8 cellular contexts compared by ENCODE assay signal in genomic region chr10:118459642-118460193, GRCh38.
DNase-seq lines count a peak whose midpoint lies in the region; ATAC-seq and TF ChIP-seq lines count a peak whose summit lies in the region.

No MANE protein-coding gene starts in this region.

- DNase-seq in ACHN, result peak; percentile 74
- peak; percentile 22 for DNase-seq in NCI-H2227 treated with DMSO at 0.1 percent for 48 hours (lab: John Stamatoyannopoulos, UW)
- DNase-seq in activated CD4-positive, alpha-beta T cell treated with anti-CD3 and anti-CD28 coated beads for 36 hours, result peak; percentile 69
- DNase-seq in chondrocyte (ENCODE audit: low spot score), result no peak
- peak; percentile 62 for DNase-seq in left lobe of liver (ENCODE audit: low spot score)
- peak in 2 of 3 donors; percentile 7 to 9 for DNase-seq in stimulated activated CD4-positive, alpha-beta T cell treated with anti-CD3 and anti-CD28 coated beads, TNF-alpha, amount 100 ng/mL, for 1 hour (ENCODE audit: low read depth in 3 of 3, low spot score in 1 of 3)

- H3K27ac Mint-ChIP-seq in activated CD4-positive, alpha-beta T cell treated with anti-CD3 and anti-CD28 coated beads for 36 hours, result no peak overlapping the region
- H3K27ac Mint-ChIP-seq in chondrocyte (ENCODE audit: unreplicated experiment), result no peak overlapping the region

- in situ Hi-C loops in ACHN (cut with HindIII; ENCODE audit: low pct_ligation_motif_present, low pct_unique_long_range_greater_than_20kb, low sequenced_read_pairs), result no loop called here

- CTCF ChIA-PET in activated CD4-positive, alpha-beta T cell treated with anti-CD3 and anti-CD28 coated beads for 36 hours (lab: Charles Lee), result interaction anchor here (0.6 to 3.5 kb wide), 36 partner anchors 10 to 1657 kb away, joined by 3 to 22 read pairs (median 4); no protein-coding TSS in a partner anchor

- no peaks in the 10 kb centered on the region for H3K9me3 Mint-ChIP-seq in activated CD4-positive, alpha-beta T cell treated with anti-CD3 and anti-CD28 coated beads for 36 hours (ENCODE audit: low read depth)
- no peaks in the 10 kb centered on the region for H3K9me3 Mint-ChIP-seq in chondrocyte (ENCODE audit: low read depth)

- peak; percentile 88 for TF ChIP-seq CTCF in chondrocyte (IDR thresholded peaks at IDR 0.05)

- intact Hi-C loops in activated CD4-positive, alpha-beta T cell treated with anti-CD3 and anti-CD28 coated beads for 36 hours (cut with DNase I, micrococcal nuclease), result loop anchor here (1.0 to 2.0 kb wide), 2 partner anchors 963 kb away; no protein-coding TSS in a partner anchor

- no peak overlapping the region for H3K4me3 Mint-ChIP-seq in activated CD4-positive, alpha-beta T cell treated with anti-CD3 and anti-CD28 coated beads for 36 hours
- H3K4me3 Mint-ChIP-seq in chondrocyte (ENCODE audit: unreplicated experiment), result no peak overlapping the region

- peaks cover 27% of the 10 kb centered on the region for H3K27me3 Mint-ChIP-seq in activated CD4-positive, alpha-beta T cell treated with anti-CD3 and anti-CD28 coated beads for 36 hours
- H3K27me3 Mint-ChIP-seq in chondrocyte (ENCODE audit: low read depth), result peaks cover 24% of the 10 kb centered on the region

- H3K4me1 Mint-ChIP-seq in activated CD4-positive, alpha-beta T cell treated with anti-CD3 and anti-CD28 coated beads for 36 hours, result peaks cover 4% of the 10 kb centered on the region
- peaks cover 4% of the 10 kb centered on the region for H3K4me1 Mint-ChIP-seq in chondrocyte (ENCODE audit: low read depth)

- H3K36me3 Mint-ChIP-seq in activated CD4-positive, alpha-beta T cell treated with anti-CD3 and anti-CD28 coated beads for 36 hours (ENCODE audit: low read depth), result no peaks in the 10 kb centered on the region
- H3K36me3 Mint-ChIP-seq in chondrocyte (ENCODE audit: low read depth), result no peaks in the 10 kb centered on the region

- ATAC-seq in GM18502 (IDR thresholded peaks at IDR 0.05; ENCODE audit: poor library complexity, unreplicated experiment), result peak; percentile 79
- ATAC-seq in HG03066 (IDR thresholded peaks at IDR 0.05; ENCODE audit: low read depth, unreplicated experiment), result peak; percentile 88
- peak; percentile 84 for ATAC-seq in activated CD4-positive, alpha-beta T cell treated with anti-CD3 and anti-CD28 coated beads for 36 hours
- peak; percentile 99 for ATAC-seq in left lobe of liver

- POLR2A ChIA-PET in activated CD4-positive, alpha-beta T cell treated with anti-CD3 and anti-CD28 coated beads for 36 hours (lab: Charles Lee), result no interaction called here
